17 cellular contexts compared by ENCODE assay signal in genomic region chr1:116677474-116678062, GRCh38. TPM values are rescaled to one million over a fixed set of nuclear protein-coding genes. Genes with fewer than 3 reads are reported as not detected.
"Had no signal": no experiment of that assay in that cellular context is flagged by ENCODE, and none has a peak within 500 bp of the region (broad histone marks: within the 10 kb centered on the region; RNA-seq: fewer than 3 reads in every experiment).

No MANE protein-coding gene starts in this region.

- H3K9me3 ChIP-seq: mucosa of descending colon had no signal

- FAIRE-seq: frontal cortex, islet of Langerhans, small intestine, urothelium cell line had no signal

- H3K9me3 Mint-ChIP-seq: dendritic cell treated with granulocyte-macrophage colony-stimulating factor and Interleukin-4, amounts not matched to agents 40 ng/mL and 50 ng/mL, for 4 days; naive thymus-derived CD8-positive, alpha-beta T cell; neural crest cell had no signal

- ATAC-seq: heart right ventricle; left colon; mucosa of descending colon; naive thymus-derived CD8-positive, alpha-beta T cell; right cardiac atrium had no signal

- H3K4me3 Mint-ChIP-seq: dendritic cell treated with granulocyte-macrophage colony-stimulating factor and Interleukin-4, amounts not matched to agents 40 ng/mL and 50 ng/mL, for 4 days; naive thymus-derived CD8-positive, alpha-beta T cell; neural crest cell had no signal

- H3K36me3 ChIP-seq: heart right ventricle had no signal

- H3K4me3 ChIP-seq: heart right ventricle, mucosa of descending colon had no signal

- H3K27ac Mint-ChIP-seq: dendritic cell treated with granulocyte-macrophage colony-stimulating factor and Interleukin-4, amounts not matched to agents 40 ng/mL and 50 ng/mL, for 4 days had no signal

- DNase-seq: erythroblast; heart right ventricle; hypothalamus; left colon; mucosa of descending colon; naive thymus-derived CD8-positive, alpha-beta T cell; posterior cingulate gyrus; right cardiac atrium; small intestine; stimulated activated CD4-positive, alpha-beta T cell treated with anti-CD3 and anti-CD28 coated beads, Interleukin-12 subunit alpha, Interleukin-12 subunit beta, amount 100 ng/mL, for 4 hours; stimulated activated naive CD4-positive, alpha-beta T cell treated with Interleukin-2 at 50 U/mL for 16 hours; trophoblast cell had no signal

- H3K27ac ChIP-seq: heart right ventricle had no signal

RNA-seq across cellular contexts. Expression of gene IGSF3, which starts 10.0 kb away (rescaled TPM):
- polyA plus RNA-seq: naive thymus-derived CD8-positive, alpha-beta T cell had no signal
